ENCODE assay signal across 22 cellular contexts in genomic region chr13:27857271-27857670, GRCh38.
DNase-seq lines count a peak whose midpoint lies in the region; ATAC-seq lines count a peak whose summit lies in the region.
"Had no signal": no experiment of that assay in that cellular context is flagged by ENCODE, and none has a peak within 500 bp of the region (broad histone marks: within the 10 kb centered on the region; RNA-seq: fewer than 3 reads in every experiment).

No MANE protein-coding gene starts in this region.

- DNase-seq in DMS53 (lab: John Stamatoyannopoulos, UW) (peak; percentile 81), NCI-H146 (lab: John Stamatoyannopoulos, UW) (peak; percentile 59), NCI-H345 treated with DMSO at 0.1 percent for 48 hours (lab: John Stamatoyannopoulos, UW; ENCODE audit: unreplicated experiment) (peak; percentile 79), SW480 (ENCODE audit: low spot score) (peak; percentile 48), aorta (no peak), H4 (ENCODE audit: low spot score) (no peak)
- DNase-seq in NK-92 treated with Interleukin-12 subunit alpha and Interleukin-12 subunit beta, amount 100 ng/mL, for 24 hours (lab: John Stamatoyannopoulos, UW) = no peak
- DNase-seq: activated CD8-positive, alpha-beta memory T cell treated with anti-CD3 and anti-CD28 coated beads, Interleukin-2, amount 50 U/mL, for 48 hours; activated effector memory CD4-positive, alpha-beta T cell treated with anti-CD3 and anti-CD28 coated beads, Interleukin-2, amount 50 U/mL, for 16 hours; adrenal gland; CD8-positive, alpha-beta T cell; EL; foreskin melanocyte; GOT3; mesendoderm; OCI-M1; SIG-M5; stimulated activated naive CD8-positive, alpha-beta T cell treated with anti-CD3 and anti-CD28 coated beads, Interleukin-15, Interleukin-2, amounts not matched to agents 100 U/mL and 50 U/mL, for 24 hours had no signal

- ATAC-seq in aorta (ENCODE audit: low FRiP score) (no peak), GM21367 (IDR thresholded peaks at IDR 0.05; ENCODE audit: unreplicated experiment) (no peak)
- ATAC-seq: CD8-positive, alpha-beta T cell; natural killer cell treated with Interleukin-12 subunit alpha and Interleukin-12 subunit beta and Interleukin-15 and Interleukin-18, amount 100 ng/mL, for 72 hours; stimulated activated naive CD8-positive, alpha-beta T cell treated with anti-CD3 and anti-CD28 coated beads, Interleukin-15, Interleukin-2, amounts not matched to agents 100 U/mL and 50 U/mL, for 24 hours had no signal

- intact Hi-C loops in aorta (cut with DNase I) = no loop called here

- H3K27me3 ChIP-seq in aorta (ENCODE audit: control insufficient read depth in 1 of 2, insufficient read depth in 2 of 2, low read length in 1 of 2) = no peaks in the 10 kb centered on the region

- no peaks in the 10 kb centered on the region for H3K36me3 ChIP-seq in aorta (ENCODE audit: control insufficient read depth in 1 of 2, insufficient read depth in 2 of 2, low read length in 1 of 2)
- H3K36me3 ChIP-seq: adrenal gland, tibial nerve had no signal

- no peaks in the 10 kb centered on the region for H3K4me1 ChIP-seq in aorta (ENCODE audit: control insufficient read depth in 1 of 2, insufficient read depth in 2 of 2, low read length in 2 of 2)
- H3K4me1 ChIP-seq: adrenal gland, parathyroid adenoma, tibial nerve had no signal

- H3K9me3 ChIP-seq in aorta (ENCODE audit: control insufficient read depth, low read length) = no peaks in the 10 kb centered on the region
- H3K9me3 ChIP-seq: adrenal gland, tibial nerve had no signal

- H3K27ac ChIP-seq in aorta (ENCODE audit: low read depth in 1 of 2, low read length in 2 of 2) = no peak overlapping the region
- H3K27ac ChIP-seq: adrenal gland, parathyroid adenoma, tibial nerve had no signal

- WGBS in aorta, 2 donors = 73 to 85% methylated on average over 7 to 8 of the region's 8 CpGs

- H3K4me3 ChIP-seq in aorta (ENCODE audit: low read length in 2 of 2) = no peak overlapping the region
- H3K4me3 ChIP-seq: adrenal gland, tibial nerve had no signal

Comparison
In these comparisons a context has a peak if more than half of its experiments do, and no peak if none do; other contexts are left out.
1. DNase-seq: peak in DMS53 (single experiment), NCI-H146 (single experiment), NCI-H345 treated with DMSO at 0.1 percent for 48 hours (single experiment) and SW480 (single experiment); none in aorta (0 of 2), H4 (single experiment) and NK-92 treated with Interleukin-12 subunit alpha and Interleukin-12 subunit beta, amount 100 ng/mL, for 24 hours (single experiment).